Comparison of ENCODE assay signal across 17 cellular contexts in genomic region chr2:118464546-118464945, GRCh38.
DNase-seq lines count a peak whose midpoint lies in the region; ATAC-seq and TF ChIP-seq lines count a peak whose summit lies in the region.
"Had no signal": no experiment of that assay in that cellular context is flagged by ENCODE, and none has a peak within 500 bp of the region (broad histone marks: within the 10 kb centered on the region; RNA-seq: fewer than 3 reads in every experiment).

No MANE protein-coding gene starts in this region.

- intact Hi-C loops in left colon (cut with DNase I, micrococcal nuclease) (no loop called here), mucosa of descending colon (cut with DNase I, micrococcal nuclease) (no loop called here)

- H3K4me3 Mint-ChIP-seq in GM23338 = no peak overlapping the region
- H3K4me3 Mint-ChIP-seq in natural killer cell treated with Interleukin-12 subunit alpha and Interleukin-12 subunit beta and Interleukin-15 and Interleukin-18, amount 100 ng/mL, for 72 hours = no peak overlapping the region
- H3K4me3 Mint-ChIP-seq: CD4-positive, alpha-beta T cell had no signal

- H3K9me3 Mint-ChIP-seq in GM23338 = no peaks in the 10 kb centered on the region
- no peaks in the 10 kb centered on the region for H3K9me3 Mint-ChIP-seq in natural killer cell treated with Interleukin-12 subunit alpha and Interleukin-12 subunit beta and Interleukin-15 and Interleukin-18, amount 100 ng/mL, for 72 hours
- H3K9me3 Mint-ChIP-seq: CD4-positive, alpha-beta T cell had no signal

- H3K36me3 Mint-ChIP-seq in GM23338 (ENCODE audit: low read depth) = no peaks in the 10 kb centered on the region
- H3K36me3 Mint-ChIP-seq in natural killer cell treated with Interleukin-12 subunit alpha and Interleukin-12 subunit beta and Interleukin-15 and Interleukin-18, amount 100 ng/mL, for 72 hours = no peaks in the 10 kb centered on the region

- H3K9me3 ChIP-seq in mucosa of descending colon = no peaks in the 10 kb centered on the region
- no peaks in the 10 kb centered on the region for H3K9me3 ChIP-seq in suprapubic skin
- H3K9me3 ChIP-seq: A549, Caco-2 had no signal

- ATAC-seq in GM23338 (no peak), left colon (peak; percentile 19), mucosa of descending colon (peak; percentile 22)
- no peak for ATAC-seq in natural killer cell treated with Interleukin-12 subunit alpha and Interleukin-12 subunit beta and Interleukin-15 and Interleukin-18, amount 100 ng/mL, for 72 hours
- ATAC-seq: A549 had no signal

- no peaks in the 10 kb centered on the region for H3K27me3 ChIP-seq in GM23338 (ENCODE audit: insufficient read depth)
- peaks cover 4% of the 10 kb centered on the region for H3K27me3 ChIP-seq in suprapubic skin

- no peak overlapping the region for H3K4me2 ChIP-seq in GM23338
- H3K4me2 ChIP-seq: A549 had no signal

- no peaks in the 10 kb centered on the region for H3F3A ChIP-seq in GM23338 (replicated peaks; ENCODE audit: low read depth)

- no peaks in the 10 kb centered on the region for H3K4me1 Mint-ChIP-seq in GM23338
- no peaks in the 10 kb centered on the region for H3K4me1 Mint-ChIP-seq in natural killer cell treated with Interleukin-12 subunit alpha and Interleukin-12 subunit beta and Interleukin-15 and Interleukin-18, amount 100 ng/mL, for 72 hours (ENCODE audit: low read depth in 2 of 2)

- TF ChIP-seq CTCF in GM23338 (conservative IDR thresholded peaks at IDR 0.05; ENCODE audit: low read depth in 2 of 2) (no peak), mucosa of descending colon (IDR thresholded peaks at IDR 0.05) (no peak), suprapubic skin (IDR thresholded peaks at IDR 0.05) (no peak)

- peak overlapping the region; percentile 86; the same call in 1 of the 2 replicates for H2AFZ ChIP-seq in GM23338

- H3K36me3 ChIP-seq in GM23338 (ENCODE audit: insufficient read depth) = no peaks in the 10 kb centered on the region
- no peaks in the 10 kb centered on the region for H3K36me3 ChIP-seq in mucosa of descending colon (ENCODE audit: low read depth)
- H3K36me3 ChIP-seq in suprapubic skin = no peaks in the 10 kb centered on the region

- no peaks in the 10 kb centered on the region for H3K27me3 Mint-ChIP-seq in GM23338 (ENCODE audit: insufficient read depth, low read depth, poor library complexity)
- peaks cover 7 to 35% of the 10 kb centered on the region in 2 donors for H3K27me3 Mint-ChIP-seq in natural killer cell treated with Interleukin-12 subunit alpha and Interleukin-12 subunit beta and Interleukin-15 and Interleukin-18, amount 100 ng/mL, for 72 hours

- no peaks in the 10 kb centered on the region for H3K9me2 ChIP-seq in GM23338 (ENCODE audit: insufficient read depth)

- TF ChIP-seq POLR2A in suprapubic skin (IDR thresholded peaks at IDR 0.05) = no peak

- H4K20me1 ChIP-seq in GM23338 (replicated peaks; ENCODE audit: insufficient read depth) = no peaks in the 10 kb centered on the region

- DNase-seq in GM23338 (ENCODE audit: low spot score) (no peak), left colon (no peak), mucosa of descending colon (no peak), suprapubic skin (ENCODE audit: low spot score in 2 of 2) (no peak), occipital lobe (lab: John Stamatoyannopoulos, UW) (no peak), MV-4-11 (lab: John Stamatoyannopoulos, UW) (no peak)
- DNase-seq in natural killer cell treated with Interleukin-12 subunit alpha and Interleukin-12 subunit beta and Interleukin-15 and Interleukin-18, amount 100 ng/mL, for 72 hours (ENCODE audit: low spot score) = no peak
- DNase-seq: AML-193; Caco-2; CD4-positive, alpha-beta T cell; DMS79; GF-D8; GOT3; H7 had no signal

- WGBS in suprapubic skin = 53% methylated on average over 8 of the region's 8 CpGs

- H3K4me3 ChIP-seq in GM23338 (no peak overlapping the region), mucosa of descending colon (no peak overlapping the region), suprapubic skin (peak overlapping the region; percentile 9)
- H3K4me3 ChIP-seq: A549 had no signal

- no peak overlapping the region for H3K27ac Mint-ChIP-seq in GM23338
- H3K27ac Mint-ChIP-seq in natural killer cell treated with Interleukin-12 subunit alpha and Interleukin-12 subunit beta and Interleukin-15 and Interleukin-18, amount 100 ng/mL, for 72 hours = no peak overlapping the region
- H3K27ac Mint-ChIP-seq: CD4-positive, alpha-beta T cell had no signal

- H3K4me1 ChIP-seq in GM23338 (ENCODE audit: insufficient read depth) (no peaks in the 10 kb centered on the region), mucosa of descending colon (ENCODE audit: low read depth) (no peaks in the 10 kb centered on the region), suprapubic skin (peaks cover 5% of the 10 kb centered on the region)
- H3K4me1 ChIP-seq: A549, Caco-2 had no signal

- TF ChIP-seq EP300 in suprapubic skin (IDR thresholded peaks at IDR 0.05) = no peak

- H3K27ac ChIP-seq in GM23338 (ENCODE audit: low read depth) (no peak overlapping the region), suprapubic skin (no peak overlapping the region)
- H3K27ac ChIP-seq: 22Rv1, A549, C4-2B had no signal

- H3K79me2 ChIP-seq in GM23338 (replicated peaks; ENCODE audit: insufficient read depth) = no peaks in the 10 kb centered on the region

TF ChIP-seq in GM23338, 12 proteins besides CTCF, POLR2A, EP300 and RAD21 (continues in another document):
- TF ChIP-seq, protein P1, sequence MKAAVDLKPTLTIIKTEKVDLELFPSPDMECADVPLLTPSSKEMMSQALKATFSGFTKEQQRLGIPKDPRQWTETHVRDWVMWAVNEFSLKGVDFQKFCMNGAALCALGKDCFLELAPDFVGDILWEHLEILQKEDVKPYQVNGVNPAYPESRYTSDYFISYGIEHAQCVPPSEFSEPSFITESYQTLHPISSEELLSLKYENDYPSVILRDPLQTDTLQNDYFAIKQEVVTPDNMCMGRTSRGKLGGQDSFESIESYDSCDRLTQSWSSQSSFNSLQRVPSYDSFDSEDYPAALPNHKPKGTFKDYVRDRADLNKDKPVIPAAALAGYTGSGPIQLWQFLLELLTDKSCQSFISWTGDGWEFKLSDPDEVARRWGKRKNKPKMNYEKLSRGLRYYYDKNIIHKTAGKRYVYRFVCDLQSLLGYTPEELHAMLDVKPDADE (IDR thresholded peaks at IDR 0.05) = no peak
- TF ChIP-seq ZNF331 (CRISPR knock-in tag; IDR thresholded peaks at IDR 0.05; ENCODE audit: low read depth) = no peak
- no peak for TF ChIP-seq POLR2AphosphoS5 (IDR thresholded peaks at IDR 0.05; ENCODE audit: low read depth)
- TF ChIP-seq EZH2 (IDR thresholded peaks at IDR 0.05; ENCODE audit: low read depth, unreplicated experiment) = no peak
- no peak for TF ChIP-seq NANOG (IDR thresholded peaks at IDR 0.05; ENCODE audit: borderline replicate concordance)
- no peak for TF ChIP-seq CREB1 (CRISPR knock-in tag; IDR thresholded peaks at IDR 0.05; ENCODE audit: low read depth)
- no peak for TF ChIP-seq EZH2phosphoT487 (IDR thresholded peaks at IDR 0.05; ENCODE audit: unreplicated experiment)
- TF ChIP-seq, protein P2, sequence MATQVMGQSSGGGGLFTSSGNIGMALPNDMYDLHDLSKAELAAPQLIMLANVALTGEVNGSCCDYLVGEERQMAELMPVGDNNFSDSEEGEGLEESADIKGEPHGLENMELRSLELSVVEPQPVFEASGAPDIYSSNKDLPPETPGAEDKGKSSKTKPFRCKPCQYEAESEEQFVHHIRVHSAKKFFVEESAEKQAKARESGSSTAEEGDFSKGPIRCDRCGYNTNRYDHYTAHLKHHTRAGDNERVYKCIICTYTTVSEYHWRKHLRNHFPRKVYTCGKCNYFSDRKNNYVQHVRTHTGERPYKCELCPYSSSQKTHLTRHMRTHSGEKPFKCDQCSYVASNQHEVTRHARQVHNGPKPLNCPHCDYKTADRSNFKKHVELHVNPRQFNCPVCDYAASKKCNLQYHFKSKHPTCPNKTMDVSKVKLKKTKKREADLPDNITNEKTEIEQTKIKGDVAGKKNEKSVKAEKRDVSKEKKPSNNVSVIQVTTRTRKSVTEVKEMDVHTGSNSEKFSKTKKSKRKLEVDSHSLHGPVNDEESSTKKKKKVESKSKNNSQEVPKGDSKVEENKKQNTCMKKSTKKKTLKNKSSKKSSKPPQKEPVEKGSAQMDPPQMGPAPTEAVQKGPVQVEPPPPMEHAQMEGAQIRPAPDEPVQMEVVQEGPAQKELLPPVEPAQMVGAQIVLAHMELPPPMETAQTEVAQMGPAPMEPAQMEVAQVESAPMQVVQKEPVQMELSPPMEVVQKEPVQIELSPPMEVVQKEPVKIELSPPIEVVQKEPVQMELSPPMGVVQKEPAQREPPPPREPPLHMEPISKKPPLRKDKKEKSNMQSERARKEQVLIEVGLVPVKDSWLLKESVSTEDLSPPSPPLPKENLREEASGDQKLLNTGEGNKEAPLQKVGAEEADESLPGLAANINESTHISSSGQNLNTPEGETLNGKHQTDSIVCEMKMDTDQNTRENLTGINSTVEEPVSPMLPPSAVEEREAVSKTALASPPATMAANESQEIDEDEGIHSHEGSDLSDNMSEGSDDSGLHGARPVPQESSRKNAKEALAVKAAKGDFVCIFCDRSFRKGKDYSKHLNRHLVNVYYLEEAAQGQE (IDR thresholded peaks at IDR 0.05; ENCODE audit: unreplicated experiment) = no peak
- TF ChIP-seq JUNB (IDR thresholded peaks at IDR 0.05; ENCODE audit: unreplicated experiment) = no peak
- TF ChIP-seq ZNF114 (CRISPR knock-in tag; IDR thresholded peaks at IDR 0.05) = no peak
- TF ChIP-seq STAT1 (IDR thresholded peaks at IDR 0.05; ENCODE audit: unreplicated experiment) = no peak

Comparison
In these comparisons a context has a peak if more than half of its experiments do, and no peak if none do; other contexts are left out.
1. ATAC-seq: peak in left colon (single experiment) and mucosa of descending colon (single experiment); none in GM23338 (single experiment) and natural killer cell treated with Interleukin-12 subunit alpha and Interleukin-12 subunit beta and Interleukin-15 and Interleukin-18, amount 100 ng/mL, for 72 hours (0 of 2).